In genomic region chr10:73551515-73551914, GRCh38 we compare ENCODE assay signal across 23 cellular contexts.
"Had no signal": no experiment of that assay in that cellular context is flagged by ENCODE, and none has a peak within 500 bp of the region (broad histone marks: within the 10 kb centered on the region; RNA-seq: fewer than 3 reads in every experiment).

No MANE protein-coding gene starts in this region.

- H3K27me3 ChIP-seq: ascending aorta, body of pancreas, MG63 had no signal

- ATAC-seq: activated CD8-positive, alpha-beta memory T cell treated with anti-CD3 and anti-CD28 coated beads, Interleukin-2, amount 10 ng/mL, durations not matched to agents 7 days and 5 days; body of pancreas; PC-3; T-helper 17 cell; WTC11 had no signal

- H3K36me3 ChIP-seq: ascending aorta, MG63 had no signal

- DNase-seq: activated CD4-positive, alpha-beta T cell treated with anti-CD3 and anti-CD28 coated beads for 1 hour; activated CD4-positive, alpha-beta T cell treated with anti-CD3 and anti-CD28 coated beads, Interleukin-2, amount 10 ng/mL, durations not matched to agents 24 days and 14 days; activated CD4-positive, alpha-beta T cell treated with anti-CD3 and anti-CD28 coated beads, Interleukin-2, amount 50 U/mL, for 48 hours; activated CD8-positive, alpha-beta memory T cell treated with anti-CD3 and anti-CD28 coated beads, Interleukin-2, amount 10 ng/mL, durations not matched to agents 7 days and 5 days; activated effector memory CD4-positive, alpha-beta T cell treated with Interleukin-2 at 50 U/mL for 16 hours; activated naive CD4-positive, alpha-beta T cell; activated T-cell treated with anti-CD3 and anti-CD28 coated beads, Interleukin-2, amount 50 U/mL, for 24 hours; body of pancreas; MG63; MV-4-11; NCI-H1105; NCI-H1436; NCI-H1694 treated with DMSO at 0.1 percent for 48 hours; NCI-H2081; NCI-H446; NCI-H524; PC-3; SHP77; T-helper 17 cell; T-helper 9 cell had no signal

- H3K4me3 ChIP-seq: ascending aorta, body of pancreas, MG63 had no signal

- H3K27ac ChIP-seq: ascending aorta, body of pancreas, KMS-11 had no signal

- H3K9me3 ChIP-seq: ascending aorta, body of pancreas, MG63 had no signal

- H3K4me1 ChIP-seq: ascending aorta had no signal
